21 cellular contexts compared by ENCODE assay signal in the genomic region with DNA sequence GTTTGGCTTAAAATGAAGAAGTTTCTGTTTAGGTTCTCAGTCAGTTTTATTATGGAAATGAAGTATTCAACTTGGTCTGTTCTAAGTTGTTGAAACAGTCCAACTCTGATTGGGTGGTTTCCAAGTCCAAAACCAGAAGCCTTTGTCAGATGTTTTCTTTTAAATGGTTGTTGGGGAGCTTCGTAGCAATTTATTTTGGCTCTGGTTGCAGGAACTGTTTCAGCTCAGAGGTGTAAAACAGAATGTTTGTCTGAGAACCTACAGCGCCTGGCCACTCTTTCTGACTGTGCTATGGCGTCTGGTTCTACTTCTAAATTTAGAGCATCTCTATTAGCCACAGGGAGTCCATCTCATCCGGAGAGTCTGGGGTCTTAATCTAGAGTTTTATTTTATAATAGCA.
A peak's percentile ranks its signal among the peaks of the same experiment; 100 is the strongest.
DNase-seq lines count a peak whose midpoint lies in the region; ATAC-seq, FAIRE-seq and TF ChIP-seq lines count a peak whose summit lies in the region.
"Had no signal": no experiment of that assay in that cellular context is flagged by ENCODE, and none has a peak within 500 bp of the region (broad histone marks: within the 10 kb centered on the region; RNA-seq: fewer than 3 reads in every experiment).

No MANE protein-coding gene starts in this region.

- TF ChIP-seq CTCF in choroid plexus epithelial cell (conservative IDR thresholded peaks at IDR 0.05; ENCODE audit: low read depth, low read length) (no peak), pancreas (IDR thresholded peaks at IDR 0.05) (no peak), mammary epithelial cell (conservative IDR thresholded peaks at IDR 0.05 in 1 of 2, IDR thresholded peaks at IDR 0.05 in 1 of 2; ENCODE audit: extremely low read depth in 1 of 2, insufficient read depth in 1 of 2, low read depth in 1 of 2, low read length in 2 of 2) (no peak)

- CTCF ChIA-PET in mammary epithelial cell (lab: Charles Lee; ENCODE audit: low non-redundant PET): no interaction called here

- no peaks in the 10 kb centered on the region for H3K36me3 ChIP-seq in pancreas
- H3K36me3 ChIP-seq in mammary epithelial cell (ENCODE audit: insufficient read depth, low read length): no peaks in the 10 kb centered on the region

- H4K20me1 ChIP-seq in mammary epithelial cell (ENCODE audit: insufficient read depth, low read length): no peaks in the 10 kb centered on the region

- no peaks in the 10 kb centered on the region for H3K79me2 ChIP-seq in mammary epithelial cell (ENCODE audit: insufficient read depth, low read length)

- ATAC-seq in pancreas (no peak), HG03135 (IDR thresholded peaks at IDR 0.05; ENCODE audit: unreplicated experiment) (no peak)
- ATAC-seq: Panc1, SK-N-SH treated with all-trans-retinoic acid at 6 μM for 48 hours had no signal

- H3K9me3 ChIP-seq in pancreas: no peaks in the 10 kb centered on the region
- peaks cover 27% of the 10 kb centered on the region for H3K9me3 ChIP-seq in mammary epithelial cell (replicated peaks; ENCODE audit: insufficient read depth, low read length)

- dilution Hi-C loops in mammary epithelial cell (cut with HindIII; ENCODE audit: low sequenced_read_pairs): no loop called here

- no peak overlapping the region for H2AFZ ChIP-seq in mammary epithelial cell (ENCODE audit: low read depth, low read length)

- H3K4me1 ChIP-seq in pancreas: no peaks in the 10 kb centered on the region
- no peaks in the 10 kb centered on the region for H3K4me1 ChIP-seq in mammary epithelial cell (ENCODE audit: insufficient read depth, low read length)

- H3K27ac ChIP-seq in pancreas (no peak overlapping the region), mammary epithelial cell (ENCODE audit: insufficient read depth, low read depth, low read length) (no peak overlapping the region)
- H3K27ac ChIP-seq: 22Rv1 had no signal

- no peak overlapping the region for H3K4me2 ChIP-seq in mammary epithelial cell (ENCODE audit: insufficient read depth, low read depth, low read length)

- no peaks in the 10 kb centered on the region for H3K27me3 ChIP-seq in pancreas
- no peaks in the 10 kb centered on the region for H3K27me3 ChIP-seq in mammary epithelial cell (ENCODE audit: insufficient read depth, low read length)

- peak; percentile 61 for FAIRE-seq in pancreas (lab: Jason Lieb, UNC)

- in situ Hi-C loops in mammary epithelial cell (cut with MboI; ENCODE audit: low sequenced_read_pairs in 2 of 2): no loop called here

- BruUV-seq in mammary epithelial cell (replicated peaks; lab: Mats Ljungman, UMichigan): no TSS peak

- WGBS in pancreas, 2 donors: 52 to 69% methylated on average over 4 of the region's 4 CpGs
- 38% methylated on average over 4 of the region's 4 CpGs for WGBS in mammary epithelial cell (ENCODE audit: low coverage, missing lambda C conversion rate)

- H3K9ac ChIP-seq in mammary epithelial cell (ENCODE audit: insufficient read depth, low read length): no peak overlapping the region

- intact Hi-C loops in pancreas (cut with DNase I) (no loop called here), mammary epithelial cell (cut with micrococcal nuclease) (no loop called here)

- H3K4me3 ChIP-seq in choroid plexus epithelial cell (ENCODE audit: low read depth, low read length) (no peak overlapping the region), pancreas (no peak overlapping the region), mammary epithelial cell (replicated peaks in 1 of 3; ENCODE audit: insufficient read depth in 1 of 3, low read depth in 2 of 3, low read length in 3 of 3) (no peak overlapping the region)

- peak; percentile 22 for DNase-seq in DMS 273 (lab: John Stamatoyannopoulos, UW; ENCODE audit: unreplicated experiment)
- no peak for DNase-seq in DMS 273 treated with DMSO at 0.1 percent for 48 hours (lab: John Stamatoyannopoulos, UW)
- peak; percentile 5 for DNase-seq in choroid plexus epithelial cell (ENCODE audit: low read depth)
- DNase-seq in pancreas: no peak
- DNase-seq in mammary epithelial cell: no peak
- DNase-seq in SIG-M5 treated with dmso at 0.1 percent for 504 hours (lab: John Stamatoyannopoulos, UW; ENCODE audit: unreplicated experiment): no peak
- DNase-seq in NCI-H82 (lab: John Stamatoyannopoulos, UW): no peak
- DNase-seq: ACHN; Calu3; CD8-positive, alpha-beta memory T cell; DMS53; Karpas-422; NCI-H1417 treated with DMSO at 0.1 percent for 48 hours; NCI-H187; NCI-H524; NCI-H774; SIG-M5 had no signal

Comparison
In these comparisons a context has a peak if more than half of its experiments do, and no peak if none do; other contexts are left out.
1. DNase-seq: peak in DMS 273 (single experiment) and choroid plexus epithelial cell (single experiment); none in DMS 273 treated with DMSO at 0.1 percent for 48 hours (single experiment), pancreas (0 of 6), mammary epithelial cell (single experiment), SIG-M5 treated with dmso at 0.1 percent for 504 hours (single experiment) and NCI-H82 (single experiment).